In genomic region chr12:10220398-10221077, GRCh38 we compare ENCODE assay signal across 10 cellular contexts. TPM values are rescaled to one million over a fixed set of nuclear protein-coding genes. Genes with fewer than 3 reads are reported as not detected.
DNase-seq lines count a peak whose midpoint lies in the region; ATAC-seq and TF ChIP-seq lines count a peak whose summit lies in the region.
"Had no signal": no experiment of that assay in that cellular context is flagged by ENCODE, and none has a peak within 500 bp of the region (broad histone marks: within the 10 kb centered on the region; RNA-seq: fewer than 3 reads in every experiment).

No MANE protein-coding gene starts in this region.

- H3K9me3 ChIP-seq in tibial artery, result no peaks in the 10 kb centered on the region

- ATAC-seq in GM19452 (IDR thresholded peaks at IDR 0.05; ENCODE audit: unreplicated experiment), result no peak
- ATAC-seq in HG03039 (IDR thresholded peaks at IDR 0.05; ENCODE audit: unreplicated experiment), result no peak
- ATAC-seq: stimulated activated naive CD8-positive, alpha-beta T cell treated with anti-CD3 and anti-CD28 coated beads, Interleukin-15, amount 100 ng/mL, for 72 hours had no signal

- intact Hi-C loops in tibial artery (cut with DNase I; ENCODE audit: low total_unique reads), result no loop called here

- H3K27ac ChIP-seq in tibial artery, result peak overlapping the region; percentile 51 to 58

- peaks cover 67 to 71% (median 71%) of the 10 kb centered on the region in 3 donors for H3K36me3 ChIP-seq in tibial artery

- TF ChIP-seq CTCF in epithelial cell of esophagus (IDR thresholded peaks at IDR 0.05; ENCODE audit: insufficient read depth, low read depth, low read length, missing control alignments) (no peak), tibial artery (IDR thresholded peaks at IDR 0.05) (no peak)

- DNase-seq in NCI-H2196 treated with DMSO at 0.1 percent for 48 hours (lab: John Stamatoyannopoulos, UW; ENCODE audit: unreplicated experiment), result peak; percentile 18
- DNase-seq in epithelial cell of esophagus (ENCODE audit: low read depth), result peak; percentile 78
- DNase-seq in lung microvascular endothelial cell (ENCODE audit: low read depth in 2 of 2), result peak; percentile 93 to 97
- peak; percentile 87 to 89 for DNase-seq in tibial artery
- no peak for DNase-seq in HuH-7 (ENCODE audit: low spot score)
- DNase-seq in HT-29 (ENCODE audit: low spot score), result no peak
- DNase-seq: stimulated activated naive CD8-positive, alpha-beta T cell treated with anti-CD3 and anti-CD28 coated beads, Interleukin-15, amount 100 ng/mL, for 72 hours had no signal

- no peaks in the 10 kb centered on the region for H3K27me3 ChIP-seq in tibial artery

- peaks cover 0 to 44% (median 16%) of the 10 kb centered on the region in 4 donors for H3K4me1 ChIP-seq in tibial artery

- H3K4me3 ChIP-seq in epithelial cell of esophagus (ENCODE audit: low read length), result no peak overlapping the region
- H3K4me3 ChIP-seq in tibial artery, result no peak overlapping the region

RNA-seq across cellular contexts. Expression of gene GABARAPL1, which starts 7.9 kb away (rescaled TPM):
- total RNA-seq in lung microvascular endothelial cell, result 72.4 and 159 TPM in 2 replicates
- total RNA-seq in HT-29 (2014; rRNA removed; shearing (Covaris generic)), result 7.9 and 17.4 TPM in 2 replicates

RNA-seq across cellular contexts. Expression of gene TMEM52B, which starts 41.7 kb away (rescaled TPM):
- total RNA-seq in lung microvascular endothelial cell, result not detected in 2 replicates
- total RNA-seq in HT-29 (2014; rRNA removed; shearing (Covaris generic)), result not detected in 2 replicates
- total RNA-seq: posterior vena cava had no signal

RNA-seq across cellular contexts. Expression of gene OLR1, which starts 48.6 kb away (rescaled TPM):
- total RNA-seq in lung microvascular endothelial cell, result not detected in 2 replicates
- total RNA-seq in HT-29 (2014; rRNA removed; shearing (Covaris generic)), result not detected in 2 replicates

Comparison
In these comparisons a context has a peak if more than half of its experiments do, and no peak if none do; other contexts are left out.
1. DNase-seq: peak in NCI-H2196 treated with DMSO at 0.1 percent for 48 hours (single experiment), epithelial cell of esophagus (single experiment), lung microvascular endothelial cell (2 of 2) and tibial artery (2 of 2); none in HuH-7 (single experiment) and HT-29 (single experiment).